In the genomic region with DNA sequence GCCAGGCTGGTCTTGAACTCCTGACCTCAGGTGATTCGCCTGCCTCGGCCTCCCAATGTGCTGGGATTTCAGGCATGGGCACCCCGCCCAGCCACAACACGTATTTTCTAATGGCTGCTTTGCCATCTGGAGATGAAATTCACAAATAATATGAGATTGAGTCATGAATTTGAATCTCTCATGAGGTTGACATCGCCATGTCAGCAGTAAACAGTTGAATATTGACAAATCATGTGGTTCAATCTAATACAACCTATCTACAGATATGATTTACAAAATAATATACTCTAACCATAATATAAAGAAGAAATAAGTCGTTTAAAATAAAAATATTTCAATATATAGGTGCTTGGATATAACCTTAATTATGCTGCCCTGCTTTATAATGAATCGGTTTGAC, we compare ENCODE assay signal across 23 cellular contexts. TPM values are rescaled to one million over a fixed set of nuclear protein-coding genes. Genes with fewer than 3 reads are reported as not detected.
"Had no signal": no experiment of that assay in that cellular context is flagged by ENCODE, and none has a peak within 500 bp of the region (broad histone marks: within the 10 kb centered on the region; RNA-seq: fewer than 3 reads in every experiment).

No MANE protein-coding gene starts in this region.

- H3K36me3 ChIP-seq: brain microvascular endothelial cell, MG63, Peyer's patch, SJSA1 had no signal

- H3K27me3 ChIP-seq: brain microvascular endothelial cell, MG63, Peyer's patch, SJSA1 had no signal

- DNase-seq: activated CD4-positive, alpha-beta T cell treated with anti-CD3 and anti-CD28 coated beads for 4 hours; activated CD8-positive, alpha-beta memory T cell treated with anti-CD3 and anti-CD28 coated beads, Interleukin-2, amount 50 U/mL, for 4 hours; activated CD8-positive, alpha-beta T cell treated with anti-CD3 and anti-CD28 coated beads for 36 hours; activated gamma-delta T cell treated with Interleukin-2 at 50 U/mL for 16 hours; activated naive CD4-positive, alpha-beta T cell treated with anti-CD3 and anti-CD28 coated beads, Interleukin-2, amount 10 ng/mL, durations not matched to agents 7 days and 5 days; activated naive CD8-positive, alpha-beta T cell treated with anti-CD3 and anti-CD28 coated beads for 36 hours; activated T-cell treated with anti-CD3 and anti-CD28 coated beads, Interleukin-2, amount 50 U/mL, for 72 hours; brain microvascular endothelial cell; caudate nucleus; MG63; MV-4-11; NCI-H1105; NCI-H1436; NCI-H1694 treated with DMSO at 0.1 percent for 48 hours; NCI-H2029 treated with DMSO at 0.1 percent for 48 hours; NCI-H345; NCI-H510A; Peyer's patch; SHP77 had no signal

- H3K27ac ChIP-seq: brain microvascular endothelial cell, Peyer's patch, RWPE1, SJSA1 had no signal

- H3K4me3 ChIP-seq: MG63, Peyer's patch, SJSA1 had no signal

- H3K9me3 ChIP-seq: MG63, Peyer's patch, SJSA1 had no signal

- ATAC-seq: activated CD4-positive, CD25-positive, alpha-beta regulatory T cell treated with anti-CD3 and anti-CD28 coated beads, Interleukin-2, amount 50 U/mL, for 24 hours; activated CD8-positive, alpha-beta T cell treated with anti-CD3 and anti-CD28 coated beads for 36 hours; activated T-cell treated with anti-CD3 and anti-CD28 coated beads, Interleukin-2, amount 50 U/mL, for 72 hours had no signal

RNA-seq across cellular contexts. Expression of gene MYOM3, which starts 42.1 kb away (rescaled TPM):
- total RNA-seq: activated CD8-positive, alpha-beta T cell treated with anti-CD3 and anti-CD28 coated beads for 36 hours; activated naive CD8-positive, alpha-beta T cell treated with anti-CD3 and anti-CD28 coated beads for 36 hours; activated T-cell treated with anti-CD3 and anti-CD28 coated beads, Interleukin-2, amount 50 U/mL, for 72 hours; activated T-helper 2 cell treated with anti-CD3 and anti-CD28 coated beads, Interferon-gamma antibody, Interleukin-2, Interleukin-4, amounts not matched to agents 10 μg/mL and 5 μg/mL and 100 μg/mL, durations not matched to agents 14 hours and 24 hours and 36 hours had no signal
